In genomic region chr22:21451545-21452520, GRCh38 we compare ENCODE assay signal across 20 cellular contexts. TPM values are rescaled to one million over a fixed set of nuclear protein-coding genes. Genes with fewer than 3 reads are reported as not detected.
DNase-seq lines count a peak whose midpoint lies in the region; ATAC-seq and TF ChIP-seq lines count a peak whose summit lies in the region.
"Had no signal": no experiment of that assay in that cellular context is flagged by ENCODE, and none has a peak within 500 bp of the region (broad histone marks: within the 10 kb centered on the region; RNA-seq: fewer than 3 reads in every experiment).

No MANE protein-coding gene starts in this region.

- H3K4me3 ChIP-seq in upper lobe of right lung: no peak overlapping the region
- H3K4me3 ChIP-seq: Peyer's patch, tibial nerve had no signal

- H3K27me3 Mint-ChIP-seq in endothelial cell (ENCODE audit: unreplicated experiment) (peaks cover 6% of the 10 kb centered on the region), neural crest cell (ENCODE audit: low read depth) (no peaks in the 10 kb centered on the region)
- H3K27me3 Mint-ChIP-seq: CD4-positive, alpha-beta memory T cell had no signal

- H3K36me3 Mint-ChIP-seq in endothelial cell (ENCODE audit: low read depth, unreplicated experiment) (peaks cover 4% of the 10 kb centered on the region), neural crest cell (ENCODE audit: low read depth) (no peaks in the 10 kb centered on the region)
- H3K36me3 Mint-ChIP-seq: stimulated activated effector memory CD8-positive, alpha-beta T cell treated with anti-CD3 and anti-CD28 coated beads, Interleukin-12 subunit alpha, Interleukin-12 subunit beta, amount 100 ng/mL, for 72 hours had no signal

- peaks cover 2% of the 10 kb centered on the region for H3K36me3 ChIP-seq in upper lobe of right lung

- no peaks in the 10 kb centered on the region for H3K9me3 ChIP-seq in upper lobe of right lung
- H3K9me3 ChIP-seq: Peyer's patch, tibial nerve had no signal

- no peaks in the 10 kb centered on the region for H3K27me3 ChIP-seq in upper lobe of right lung
- H3K27me3 ChIP-seq: brain microvascular endothelial cell, Peyer's patch, tibial nerve had no signal

- intact Hi-C loops in upper lobe of right lung (cut with DNase I): no loop called here

- no peak overlapping the region for H3K27ac ChIP-seq in upper lobe of right lung
- H3K27ac ChIP-seq: brain microvascular endothelial cell, Peyer's patch, tibial nerve had no signal

- H3K4me1 ChIP-seq in upper lobe of right lung: peaks cover 3% of the 10 kb centered on the region
- H3K4me1 ChIP-seq: Peyer's patch, tibial nerve had no signal

- H3K4me1 Mint-ChIP-seq in endothelial cell (ENCODE audit: unreplicated experiment): peaks cover 3% of the 10 kb centered on the region
- H3K4me1 Mint-ChIP-seq in neural crest cell: peaks cover 7% of the 10 kb centered on the region
- H3K4me1 Mint-ChIP-seq: nephron; stimulated activated effector memory CD8-positive, alpha-beta T cell treated with anti-CD3 and anti-CD28 coated beads, Interleukin-12 subunit alpha, Interleukin-12 subunit beta, amount 100 ng/mL, for 72 hours had no signal

- TF ChIP-seq CTCF in endothelial cell (IDR thresholded peaks at IDR 0.05; ENCODE audit: unreplicated experiment) (no peak), neural crest cell (conservative IDR thresholded peaks at IDR 0.05) (no peak), upper lobe of right lung (IDR thresholded peaks at IDR 0.05) (no peak)

- DNase-seq in activated naive CD4-positive, alpha-beta T cell treated with anti-CD3 and anti-CD28 coated beads, Interleukin-2, amount 50 U/mL, for 16 hours: peak; percentile 1
- DNase-seq in activated naive CD4-positive, alpha-beta T cell (lab: John Stamatoyannopoulos, UW): no peak
- DNase-seq in endothelial cell (ENCODE audit: low spot score): peak; percentile 2
- DNase-seq in neural crest cell (ENCODE audit: low read depth, low spot score): peak; percentile 1
- DNase-seq in upper lobe of right lung: peak; percentile 30
- DNase-seq: activated T-cell treated with anti-CD3 and anti-CD28 coated beads, Interleukin-2, amount 50 U/mL, for 4 hours; brain microvascular endothelial cell; CD4-positive, alpha-beta memory T cell; HFFc6; NCI-H146; T1000 had no signal

- no peak overlapping the region for H3K4me3 Mint-ChIP-seq in endothelial cell (ENCODE audit: unreplicated experiment)
- no peak overlapping the region for H3K4me3 Mint-ChIP-seq in neural crest cell
- H3K4me3 Mint-ChIP-seq: activated T-cell treated with anti-CD3 and anti-CD28 coated beads, Interleukin-2, amount 50 U/mL, for 4 hours; CD4-positive, alpha-beta memory T cell; HFFc6; nephron; stimulated activated effector memory CD8-positive, alpha-beta T cell treated with anti-CD3 and anti-CD28 coated beads, Interleukin-12 subunit alpha, Interleukin-12 subunit beta, amount 100 ng/mL, for 72 hours had no signal

- H3K27ac Mint-ChIP-seq in endothelial cell (ENCODE audit: unreplicated experiment) (no peak overlapping the region), neural crest cell (ENCODE audit: unreplicated experiment) (peak overlapping the region; percentile 57)
- H3K27ac Mint-ChIP-seq: CD4-positive, alpha-beta memory T cell; HFFc6; nephron; stimulated activated effector memory CD8-positive, alpha-beta T cell treated with anti-CD3 and anti-CD28 coated beads, Interleukin-12 subunit alpha, Interleukin-12 subunit beta, amount 100 ng/mL, for 72 hours had no signal

- ATAC-seq in upper lobe of right lung (no peak), GM21526 (IDR thresholded peaks at IDR 0.05; ENCODE audit: low FRiP score, unreplicated experiment) (no peak), GM19035 (IDR thresholded peaks at IDR 0.05; ENCODE audit: unreplicated experiment) (no peak), HG03039 (IDR thresholded peaks at IDR 0.05; ENCODE audit: unreplicated experiment) (no peak)
- ATAC-seq: activated T-cell treated with anti-CD3 and anti-CD28 coated beads, Interleukin-2, amount 50 U/mL, for 4 hours; esophagus mucosa; SK-N-SH treated with all-trans-retinoic acid at 6 μM for 48 hours; stimulated activated effector memory CD8-positive, alpha-beta T cell treated with anti-CD3 and anti-CD28 coated beads, Interleukin-12 subunit alpha, Interleukin-12 subunit beta, amount 100 ng/mL, for 72 hours had no signal

- H3K9me3 Mint-ChIP-seq in endothelial cell (ENCODE audit: unreplicated experiment): no peaks in the 10 kb centered on the region
- no peaks in the 10 kb centered on the region for H3K9me3 Mint-ChIP-seq in neural crest cell
- H3K9me3 Mint-ChIP-seq: activated T-cell treated with anti-CD3 and anti-CD28 coated beads, Interleukin-2, amount 50 U/mL, for 4 hours; CD4-positive, alpha-beta memory T cell; HFFc6; nephron; stimulated activated effector memory CD8-positive, alpha-beta T cell treated with anti-CD3 and anti-CD28 coated beads, Interleukin-12 subunit alpha, Interleukin-12 subunit beta, amount 100 ng/mL, for 72 hours had no signal

RNA-seq across cellular contexts. Expression of gene TMEM191C, which starts 15.4 kb away (rescaled TPM):
- 0.92 TPM for total RNA-seq in endothelial cell (ENCODE audit: unreplicated experiment)
- total RNA-seq in neural crest cell: 2.1 and 2.2 TPM in 2 replicates
- 4.0 TPM for total RNA-seq in upper lobe of right lung

RNA-seq across cellular contexts. Expression of gene HIC2, which starts 34.7 kb away (rescaled TPM):
- total RNA-seq in endothelial cell (ENCODE audit: unreplicated experiment) (23.5 TPM), neural crest cell (44.2 and 44.3 TPM in 2 replicates), upper lobe of right lung (5.1 TPM)

Comparison
In these comparisons a context has a peak if more than half of its experiments do, and no peak if none do; other contexts are left out.
1. DNase-seq: peak in activated naive CD4-positive, alpha-beta T cell treated with anti-CD3 and anti-CD28 coated beads, Interleukin-2, amount 50 U/mL, for 16 hours (single experiment), endothelial cell (single experiment), neural crest cell (single experiment) and upper lobe of right lung (single experiment); none in activated naive CD4-positive, alpha-beta T cell (0 of 4).